9 cellular contexts compared by ENCODE assay signal in genomic region chr15:55279746-55280351, GRCh38. TPM values are rescaled to one million over a fixed set of nuclear protein-coding genes. Genes with fewer than 3 reads are reported as not detected.
A peak's percentile ranks its signal among the peaks of the same experiment; 100 is the strongest.
DNase-seq lines count a peak whose midpoint lies in the region; ATAC-seq and TF ChIP-seq lines count a peak whose summit lies in the region.
"Had no signal": no experiment of that assay in that cellular context is flagged by ENCODE, and none has a peak within 500 bp of the region (broad histone marks: within the 10 kb centered on the region; RNA-seq: fewer than 3 reads in every experiment).

No MANE protein-coding gene starts in this region.

- no peaks in the 10 kb centered on the region for H3K9me3 ChIP-seq in ascending aorta
- H3K9me3 ChIP-seq: BLaER1 had no signal

- H3K27me3 ChIP-seq in ascending aorta = no peaks in the 10 kb centered on the region
- H3K27me3 ChIP-seq: BLaER1 had no signal

- no peaks in the 10 kb centered on the region for H3K27me3 Mint-ChIP-seq in activated CD8-positive, alpha-beta memory T cell treated with anti-CD3 and anti-CD28 coated beads, Interleukin-2, amount 10 ng/mL, durations not matched to agents 7 days and 5 days
- no peaks in the 10 kb centered on the region for H3K27me3 Mint-ChIP-seq in naive thymus-derived CD8-positive, alpha-beta T cell

- peak overlapping the region; percentile 99 for H3K27ac Mint-ChIP-seq in activated CD8-positive, alpha-beta memory T cell treated with anti-CD3 and anti-CD28 coated beads, Interleukin-2, amount 10 ng/mL, durations not matched to agents 7 days and 5 days
- H3K27ac Mint-ChIP-seq in naive thymus-derived CD8-positive, alpha-beta T cell = peak overlapping the region; percentile 86 to 98 (median 94)

- H3K27ac ChIP-seq in ascending aorta = no peak overlapping the region
- H3K27ac ChIP-seq: BLaER1 had no signal

- intact Hi-C loops in ascending aorta (cut with DNase I) = no loop called here

- DNase-seq in activated CD8-positive, alpha-beta memory T cell treated with anti-CD3 and anti-CD28 coated beads, Interleukin-2, amount 10 ng/mL, durations not matched to agents 7 days and 5 days = peak; percentile 84
- no peak for DNase-seq in activated CD8-positive, alpha-beta memory T cell treated with anti-CD3 and anti-CD28 coated beads for 24 hours
- DNase-seq in astrocyte of the spinal cord (ENCODE audit: low read depth, low spot score) = peak; percentile 89
- peak in 7 of 10 donors; percentile 16 to 61 (median 35) for DNase-seq in naive thymus-derived CD8-positive, alpha-beta T cell
- no peak for DNase-seq in ascending aorta (ENCODE audit: low spot score in 2 of 2)
- no peak for DNase-seq in NCI-H526 (lab: John Stamatoyannopoulos, UW)

- CTCF ChIA-PET in activated CD8-positive, alpha-beta memory T cell treated with anti-CD3 and anti-CD28 coated beads, Interleukin-2, amount 10 ng/mL, durations not matched to agents 7 days and 5 days (lab: Charles Lee) = interaction anchor here (0.7 to 10.8 kb wide), 5 partner anchors 10 to 78 kb away, joined by 3 to 100 read pairs (median 4); no protein-coding TSS in a partner anchor

- ATAC-seq in activated CD8-positive, alpha-beta memory T cell treated with anti-CD3 and anti-CD28 coated beads, Interleukin-2, amount 10 ng/mL, durations not matched to agents 7 days and 5 days = peak; percentile 67
- ATAC-seq in HG03064 (IDR thresholded peaks at IDR 0.05; ENCODE audit: low read depth, unreplicated experiment) (peak; percentile 77), SK-N-SH treated with all-trans-retinoic acid at 6 μM for 48 hours (peak; percentile 92)
- ATAC-seq in naive thymus-derived CD8-positive, alpha-beta T cell = peak; percentile 61 to 81

- POLR2A ChIA-PET in naive thymus-derived CD8-positive, alpha-beta T cell (lab: Charles Lee) = interaction anchor here (0.6 to 2.0 kb wide), 7 partner anchors 8 to 52 kb away, joined by 3 to 6 read pairs (median 5); partner anchors contain the start of genes PIGB and PIGBOS1

- H3K36me3 ChIP-seq in ascending aorta = no peaks in the 10 kb centered on the region

- peaks cover 91% of the 10 kb centered on the region for H3K4me1 Mint-ChIP-seq in activated CD8-positive, alpha-beta memory T cell treated with anti-CD3 and anti-CD28 coated beads, Interleukin-2, amount 10 ng/mL, durations not matched to agents 7 days and 5 days
- peaks cover 35 to 95% (median 89%) of the 10 kb centered on the region in 4 donors for H3K4me1 Mint-ChIP-seq in naive thymus-derived CD8-positive, alpha-beta T cell

- TF ChIP-seq CTCF in astrocyte of the spinal cord (IDR thresholded peaks at IDR 0.05; ENCODE audit: low read depth, low read length) (no peak), ascending aorta (IDR thresholded peaks at IDR 0.05) (no peak)

- in situ Hi-C loops in astrocyte of the spinal cord (cut with HindIII; ENCODE audit: low sequenced_read_pairs) = no loop called here

- peaks cover 52% of the 10 kb centered on the region for H3K36me3 Mint-ChIP-seq in activated CD8-positive, alpha-beta memory T cell treated with anti-CD3 and anti-CD28 coated beads, Interleukin-2, amount 10 ng/mL, durations not matched to agents 7 days and 5 days
- peaks cover 0 to 3% (median 2%) of the 10 kb centered on the region in 3 donors for H3K36me3 Mint-ChIP-seq in naive thymus-derived CD8-positive, alpha-beta T cell

- H3K4me1 ChIP-seq in ascending aorta = peaks cover 3 to 22% of the 10 kb centered on the region in 2 donors

- H3K9me3 Mint-ChIP-seq in activated CD8-positive, alpha-beta memory T cell treated with anti-CD3 and anti-CD28 coated beads, Interleukin-2, amount 10 ng/mL, durations not matched to agents 7 days and 5 days (ENCODE audit: low read depth) = no peaks in the 10 kb centered on the region
- no peaks in the 10 kb centered on the region for H3K9me3 Mint-ChIP-seq in naive thymus-derived CD8-positive, alpha-beta T cell

- H3K4me3 ChIP-seq in astrocyte of the spinal cord (ENCODE audit: low read depth, low read length) (no peak overlapping the region), ascending aorta (no peak overlapping the region)
- H3K4me3 ChIP-seq: BLaER1 had no signal

- peak overlapping the region; percentile 61 for H3K4me3 Mint-ChIP-seq in activated CD8-positive, alpha-beta memory T cell treated with anti-CD3 and anti-CD28 coated beads, Interleukin-2, amount 10 ng/mL, durations not matched to agents 7 days and 5 days
- H3K4me3 Mint-ChIP-seq in naive thymus-derived CD8-positive, alpha-beta T cell = peak overlapping the region; percentile 23 to 76 (median 58)

TF ChIP-seq in SK-N-SH treated with all-trans-retinoic acid at 6 μM for 48 hours, 23 proteins besides CTCF, POLR2A, EP300 and RAD21:
- no peak for TF ChIP-seq RARB (CRISPR knock-in tag; IDR thresholded peaks at IDR 0.05)
- TF ChIP-seq ESRRG (CRISPR knock-in tag; IDR thresholded peaks at IDR 0.05) = no peak
- TF ChIP-seq PPARA (CRISPR knock-in tag; IDR thresholded peaks at IDR 0.05; ENCODE audit: borderline replicate concordance) = no peak
- no peak for TF ChIP-seq ZNF70 (CRISPR knock-in tag; IDR thresholded peaks at IDR 0.05)
- TF ChIP-seq OSR1 (CRISPR knock-in tag; IDR thresholded peaks at IDR 0.05) = no peak
- TF ChIP-seq BACH2 (CRISPR knock-in tag; IDR thresholded peaks at IDR 0.05; ENCODE audit: borderline replicate concordance) = no peak
- no peak for TF ChIP-seq PATZ1 (CRISPR knock-in tag; IDR thresholded peaks at IDR 0.05; ENCODE audit: borderline replicate concordance)
- no peak for TF ChIP-seq SNAI2 (CRISPR knock-in tag; IDR thresholded peaks at IDR 0.05)
- no peak for TF ChIP-seq ZNF565 (CRISPR knock-in tag; conservative IDR thresholded peaks at IDR 0.05; ENCODE audit: low read depth)
- TF ChIP-seq ZFP30 (CRISPR knock-in tag; IDR thresholded peaks at IDR 0.05) = no peak
- TF ChIP-seq CSDC2 (CRISPR knock-in tag; IDR thresholded peaks at IDR 0.05) = no peak
- TF ChIP-seq GLIS3 (CRISPR knock-in tag; IDR thresholded peaks at IDR 0.05) = no peak
- no peak for TF ChIP-seq ISL1 (CRISPR knock-in tag; IDR thresholded peaks at IDR 0.05)
- TF ChIP-seq ARNTL (CRISPR knock-in tag; IDR thresholded peaks at IDR 0.05; ENCODE audit: borderline replicate concordance, low read depth) = no peak
- no peak for TF ChIP-seq ZNF8 (CRISPR knock-in tag; IDR thresholded peaks at IDR 0.05)
- no peak for TF ChIP-seq ZFP3 (CRISPR knock-in tag; IDR thresholded peaks at IDR 0.05)

RNA-seq across cellular contexts. Expression of gene RAB27A, which starts 9.8 kb away (rescaled TPM):
- total RNA-seq in activated CD8-positive, alpha-beta memory T cell treated with anti-CD3 and anti-CD28 coated beads, Interleukin-2, amount 10 ng/mL, durations not matched to agents 7 days and 5 days = 100 to 1,000 TPM; 136 to 149 TPM
- 10 to 100 TPM; 26.2 to 28.0 TPM for total RNA-seq in naive thymus-derived CD8-positive, alpha-beta T cell
- polyA plus RNA-seq in naive thymus-derived CD8-positive, alpha-beta T cell = 10 to 100 TPM; 35.0 to 88.0 (median 39.3) TPM
- total RNA-seq in ascending aorta = 17.9 TPM

RNA-seq across cellular contexts. Expression of gene PIGBOS1, which starts 39.1 kb away (rescaled TPM):
- total RNA-seq in activated CD8-positive, alpha-beta memory T cell treated with anti-CD3 and anti-CD28 coated beads, Interleukin-2, amount 10 ng/mL, durations not matched to agents 7 days and 5 days = 10 to 100 TPM; 13.2 to 14.3 TPM
- total RNA-seq in naive thymus-derived CD8-positive, alpha-beta T cell = 10 to 100 TPM; 15.7 to 16.5 TPM
- polyA plus RNA-seq in naive thymus-derived CD8-positive, alpha-beta T cell = 10 to 100 TPM; 28.4 to 37.5 (median 34.0) TPM
- total RNA-seq in ascending aorta = 4.7 TPM

RNA-seq across cellular contexts. Expression of gene PIGB, which starts 39.2 kb away (rescaled TPM):
- total RNA-seq in activated CD8-positive, alpha-beta memory T cell treated with anti-CD3 and anti-CD28 coated beads, Interleukin-2, amount 10 ng/mL, durations not matched to agents 7 days and 5 days = 10 to 100 TPM; 29.8 to 31.2 TPM
- 10 to 100 TPM; 12.4 to 21.2 TPM for total RNA-seq in naive thymus-derived CD8-positive, alpha-beta T cell
- polyA plus RNA-seq in naive thymus-derived CD8-positive, alpha-beta T cell = 10 to 100 TPM; 10.8 to 15.3 (median 13.5) TPM
- total RNA-seq in ascending aorta = 50.3 TPM

Comparison
In these comparisons a context has a peak if more than half of its experiments do, and no peak if none do; other contexts are left out.
1. DNase-seq: peak in activated CD8-positive, alpha-beta memory T cell treated with anti-CD3 and anti-CD28 coated beads, Interleukin-2, amount 10 ng/mL, durations not matched to agents 7 days and 5 days (single experiment), astrocyte of the spinal cord (single experiment) and naive thymus-derived CD8-positive, alpha-beta T cell (7 of 10); none in activated CD8-positive, alpha-beta memory T cell treated with anti-CD3 and anti-CD28 coated beads for 24 hours (single experiment), ascending aorta (0 of 2) and NCI-H526 (0 of 2).
2. Peak in every context shown above with its lines, with median percentiles within 50 percentile points of each other: ATAC-seq.